Comparison of ENCODE assay signal across 1 cellular context in genomic region chr10:5147255-5147980, GRCh38.
A peak's percentile ranks its signal among the peaks of the same experiment; 100 is the strongest.
TF ChIP-seq lines count a peak whose summit lies in the region.

No MANE protein-coding gene starts in this region.

TF ChIP-seq in HepG2, 621 proteins besides CTCF, POLR2A, EP300 and RAD21 (continued from another document and continues in another):
- TF ChIP-seq ZHX1 (CRISPR knock-in tag; IDR thresholded peaks at IDR 0.05; ENCODE audit: low read depth) (no peak), ZNF354B (CRISPR knock-in tag; IDR thresholded peaks at IDR 0.05) (no peak), MAZ (IDR thresholded peaks at IDR 0.05; ENCODE audit: borderline replicate concordance, low read depth, low read length) (no peak), MAZ (CRISPR knock-in tag; IDR thresholded peaks at IDR 0.05; ENCODE audit: low read depth) (peak; percentile 38; the same call in 1 of the 2 replicates), ZNF709 (CRISPR knock-in tag; IDR thresholded peaks at IDR 0.05) (no peak), ZBTB26 (CRISPR knock-in tag; IDR thresholded peaks at IDR 0.05; ENCODE audit: borderline replicate concordance) (peak; percentile 56; the same call in 1 of the 2 replicates), HIC2 (CRISPR knock-in tag; IDR thresholded peaks at IDR 0.05; ENCODE audit: low read depth) (no peak), ZNF609 (CRISPR knock-in tag; IDR thresholded peaks at IDR 0.05; ENCODE audit: borderline replicate concordance) (peak; percentile 90), E2F2 (CRISPR knock-in tag; IDR thresholded peaks at IDR 0.05; ENCODE audit: borderline replicate concordance) (no peak; the same call in 1 of the 2 replicates), MIXL1 (CRISPR knock-in tag; IDR thresholded peaks at IDR 0.05) (peak; percentile 98), ZNF75D (CRISPR knock-in tag; IDR thresholded peaks at IDR 0.05; ENCODE audit: borderline replicate concordance) (no peak), SNAI1 (CRISPR knock-in tag; IDR thresholded peaks at IDR 0.05; ENCODE audit: borderline replicate concordance) (no peak; the same call in 1 of the 2 replicates), ZBTB14 (CRISPR knock-in tag; IDR thresholded peaks at IDR 0.05) (no peak), ZNF512 (CRISPR knock-in tag; IDR thresholded peaks at IDR 0.05) (no peak), ZNF629 (CRISPR knock-in tag; conservative IDR thresholded peaks at IDR 0.05) (0 out of 2 replicates have a peak, but pooled peaks have one; percentile 42), NFKB2 (CRISPR knock-in tag; IDR thresholded peaks at IDR 0.05; ENCODE audit: borderline replicate concordance) (no peak), THRA (CRISPR knock-in tag; IDR thresholded peaks at IDR 0.05; ENCODE audit: borderline replicate concordance) (peak; percentile 91), ARID3A (IDR thresholded peaks at IDR 0.05; ENCODE audit: low read depth, low read length) (peak; percentile 65), FOXJ3 (CRISPR knock-in tag; IDR thresholded peaks at IDR 0.05; ENCODE audit: borderline replicate concordance) (peak; percentile 96; the same call in 1 of the 2 replicates), ZBTB34 (CRISPR knock-in tag; IDR thresholded peaks at IDR 0.05) (peak; percentile 91), ZNF501 (CRISPR knock-in tag; IDR thresholded peaks at IDR 0.05) (peak; percentile 65), ZNF549 (CRISPR knock-in tag; IDR thresholded peaks at IDR 0.05) (no peak), ZBTB10 (CRISPR knock-in tag; IDR thresholded peaks at IDR 0.05; ENCODE audit: borderline replicate concordance) (no peak), HNF4G (IDR thresholded peaks at IDR 0.05; ENCODE audit: borderline replicate concordance, low read depth, low read length) (peak; percentile 93), HNF4G (CRISPR knock-in tag; IDR thresholded peaks at IDR 0.05; ENCODE audit: borderline replicate concordance, low read depth) (peak; percentile 93), SCMH1 (CRISPR knock-in tag; IDR thresholded peaks at IDR 0.05; ENCODE audit: borderline replicate concordance) (no peak), SRSF4 (IDR thresholded peaks at IDR 0.05; ENCODE audit: low read depth, low read length, poor library complexity, severe bottlenecking) (no peak), NONO (IDR thresholded peaks at IDR 0.05) (no peak), NONO (CRISPR knock-in tag; conservative IDR thresholded peaks at IDR 0.05) (peak; percentile 95), MTA1 (CRISPR knock-in tag; IDR thresholded peaks at IDR 0.05; ENCODE audit: borderline replicate concordance) (peak; percentile 47; the same call in 1 of the 2 replicates), ZNF567 (CRISPR knock-in tag; IDR thresholded peaks at IDR 0.05; ENCODE audit: borderline replicate concordance) (no peak), ZZZ3 (CRISPR knock-in tag; IDR thresholded peaks at IDR 0.05; ENCODE audit: borderline replicate concordance) (no peak)
